In the genomic region with DNA sequence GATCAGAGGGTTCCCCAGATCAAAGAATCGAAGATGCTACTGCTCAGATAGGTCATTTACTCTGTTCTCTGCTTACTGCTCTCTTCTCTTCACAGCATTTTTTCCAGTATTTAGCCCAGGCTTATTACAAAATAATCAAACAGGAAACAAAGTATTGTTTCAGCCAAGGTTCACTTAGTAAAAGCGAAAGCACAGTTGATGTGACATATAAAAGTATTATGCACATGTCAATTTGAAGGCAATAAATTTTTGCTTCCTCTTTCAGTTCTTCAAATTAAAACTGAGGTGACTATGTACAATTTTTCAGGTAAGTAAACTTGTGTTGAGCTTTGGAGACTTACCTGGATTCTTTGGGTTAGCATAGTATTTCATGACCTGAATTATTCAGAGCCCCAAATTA, we compare ENCODE assay signal across 21 cellular contexts.
"Had no signal": no experiment of that assay in that cellular context is flagged by ENCODE, and none has a peak within 500 bp of the region (broad histone marks: within the 10 kb centered on the region; RNA-seq: fewer than 3 reads in every experiment).

No MANE protein-coding gene starts in this region.

- FAIRE-seq: kidney had no signal

- H3K27me3 ChIP-seq: heart left ventricle had no signal

- ATAC-seq: activated CD8-positive, alpha-beta memory T cell treated with anti-CD3 and anti-CD28 coated beads, Interleukin-2, amount 10 ng/mL, durations not matched to agents 7 days and 5 days; activated T-helper 17 cell treated with anti-CD3 and anti-CD28 coated beads, Interleukin-2, amount 50 U/mL, for 72 hours; heart left ventricle; psoas muscle; right cardiac atrium; T-cell had no signal

- H3K36me3 ChIP-seq: heart left ventricle, left ventricle myocardium inferior had no signal

- H3K27ac ChIP-seq: heart left ventricle, left ventricle myocardium inferior, psoas muscle, skin epidermis had no signal

- H3K9me3 ChIP-seq: psoas muscle had no signal

- H3K4me1 ChIP-seq: heart left ventricle, left ventricle myocardium inferior, psoas muscle had no signal

- H3K4me3 ChIP-seq: heart left ventricle, left ventricle myocardium inferior, psoas muscle, skin epidermis had no signal

- DNase-seq: activated CD4-positive, alpha-beta memory T cell treated with anti-CD3 and anti-CD28 coated beads, Interleukin-2, amount 10 ng/mL, durations not matched to agents 7 days and 5 days; activated CD4-positive, alpha-beta T cell treated with anti-CD3 and anti-CD28 coated beads for 48 hours; activated CD4-positive, CD25-positive, alpha-beta regulatory T cell; activated CD8-positive, alpha-beta memory T cell treated with anti-CD3 and anti-CD28 coated beads, Interleukin-2, amount 10 ng/mL, durations not matched to agents 7 days and 5 days; activated naive CD4-positive, alpha-beta T cell treated with Interleukin-2 at 50 U/mL for 16 hours; activated naive CD8-positive, alpha-beta T cell treated with anti-CD3 and anti-CD28 coated beads, Interleukin-2, amount 10 ng/mL, durations not matched to agents 7 days and 5 days; amygdala; dermis blood vessel endothelial cell; foreskin melanocyte; heart left ventricle; kidney; left ventricle myocardium inferior; mammary epithelial cell; midbrain; psoas muscle; right cardiac atrium; stimulated activated CD4-positive, alpha-beta T cell treated with anti-CD3 and anti-CD28 coated beads, Interleukin-4, amount 100 ng/mL, for 1 hour; T-cell; T-helper 9 cell had no signal
